ENCODE assay signal across 8 cellular contexts in genomic region chr17:10226930-10227695, GRCh38. TPM values are rescaled to one million over a fixed set of nuclear protein-coding genes. Genes with fewer than 3 reads are reported as not detected.
DNase-seq lines count a peak whose midpoint lies in the region; ATAC-seq and TF ChIP-seq lines count a peak whose summit lies in the region.

No MANE protein-coding gene starts in this region.

- no TSS peak for BruUV-seq in A673 (replicated peaks; lab: Mats Ljungman, UMichigan)

- intact Hi-C loops in A673 (cut with micrococcal nuclease; ENCODE audit: unreplicated experiment), result loop anchor here (1.0 to 2.0 kb wide), 2 partner anchors 262 to 302 kb away; no protein-coding TSS in a partner anchor

- H3K9me3 ChIP-seq in A673 (ENCODE audit: low read depth, low read length, poor library complexity, severe bottlenecking), result no peaks in the 10 kb centered on the region

- no peaks in the 10 kb centered on the region for H3K27me3 ChIP-seq in A673 (replicated peaks; ENCODE audit: insufficient read depth, low read depth, low read length, poor library complexity)

- POLR2A ChIA-PET in A673 (lab: Charles Lee; ENCODE audit: low non-redundant PET) (no interaction called here), RWPE1 (lab: Yijun Ruan, JAX; ENCODE audit: low non-redundant PET) (no interaction called here)

- H3K9me3 Mint-ChIP-seq in activated naive CD8-positive, alpha-beta T cell treated with anti-CD3 and anti-CD28 coated beads, Interleukin-2, amount 50 U/mL, for 24 hours, result peaks cover 12% of the 10 kb centered on the region

- peak; percentile 54 for ATAC-seq in activated naive CD8-positive, alpha-beta T cell treated with anti-CD3 and anti-CD28 coated beads, Interleukin-2, amount 50 U/mL, for 24 hours
- no peak for ATAC-seq in HG02852 (IDR thresholded peaks at IDR 0.05; ENCODE audit: unreplicated experiment)

- no peaks in the 10 kb centered on the region for H3K4me1 Mint-ChIP-seq in activated naive CD8-positive, alpha-beta T cell treated with anti-CD3 and anti-CD28 coated beads, Interleukin-2, amount 50 U/mL, for 24 hours

- no peaks in the 10 kb centered on the region for H3K4me1 ChIP-seq in A673 (ENCODE audit: insufficient read depth, low read length, poor library complexity, severe bottlenecking)

- H3K36me3 Mint-ChIP-seq in activated naive CD8-positive, alpha-beta T cell treated with anti-CD3 and anti-CD28 coated beads, Interleukin-2, amount 50 U/mL, for 24 hours (ENCODE audit: low read depth), result no peaks in the 10 kb centered on the region

- no peaks in the 10 kb centered on the region for H3K36me3 ChIP-seq in A673 (ENCODE audit: insufficient read depth, low read length, poor library complexity, severe bottlenecking)

- no peaks in the 10 kb centered on the region for H3K27me3 Mint-ChIP-seq in activated naive CD8-positive, alpha-beta T cell treated with anti-CD3 and anti-CD28 coated beads, Interleukin-2, amount 50 U/mL, for 24 hours

- H3K27ac ChIP-seq in A673 (ENCODE audit: low read depth, low read length, poor library complexity, severe bottlenecking) (no peak overlapping the region), RWPE1 (no peak overlapping the region)

- H3K27ac Mint-ChIP-seq in activated naive CD8-positive, alpha-beta T cell treated with anti-CD3 and anti-CD28 coated beads, Interleukin-2, amount 50 U/mL, for 24 hours, result no peak overlapping the region

- CTCF ChIA-PET in A673 (lab: Charles Lee), result interaction anchor here (0.5 to 0.9 kb wide), 8 partner anchors 12 to 1735 kb away, joined by 3 to 6 read pairs (median 4); no protein-coding TSS in a partner anchor
- CTCF ChIA-PET in RWPE1 (lab: Yijun Ruan, JAX), result interaction anchor here (0.6 to 1.5 kb wide), 25 partner anchors 9 to 1292 kb away, joined by 3 to 9 read pairs (median 3); no protein-coding TSS in a partner anchor

- TF ChIP-seq CTCF in A673 (conservative IDR thresholded peaks at IDR 0.05; ENCODE audit: low read depth, low read length), result peak; percentile 96
- TF ChIP-seq CTCF in RWPE1 (conservative IDR thresholded peaks at IDR 0.05; ENCODE audit: low read depth), result peak; percentile 75

- no peak overlapping the region for H3K4me3 Mint-ChIP-seq in activated naive CD8-positive, alpha-beta T cell treated with anti-CD3 and anti-CD28 coated beads, Interleukin-2, amount 50 U/mL, for 24 hours

- DNase-seq in A673 (ENCODE audit: low spot score), result peak; percentile 44
- peak; percentile 65 for DNase-seq in GM19240 (ENCODE audit: insufficient read length, low spot score)
- DNase-seq in RWPE1 (ENCODE audit: low spot score), result peak; percentile 68
- DNase-seq in activated naive CD8-positive, alpha-beta T cell treated with anti-CD3 and anti-CD28 coated beads, Interleukin-2, amount 50 U/mL, for 24 hours, result peak; percentile 71
- DNase-seq in hypothalamus (lab: John Stamatoyannopoulos, UW), result peak in 31 of 51 donors; percentile 2 to 62 (median 14)
- peak in 3 of 4 experiments; percentile 4 to 32 (median 20) for DNase-seq in stimulated activated CD4-positive, alpha-beta T cell treated with anti-CD3 and anti-CD28 coated beads, Interleukin-1b, Interleukin-23, amount 100 ng/mL, for 24 hours (ENCODE audit: low read depth in 4 of 4, low spot score in 1 of 4)
- no peak for DNase-seq in COR-L47 (lab: John Stamatoyannopoulos, UW)

- H3K4me3 ChIP-seq in A673 (ENCODE audit: low read depth, low read length, poor library complexity, severe bottlenecking), result no peak overlapping the region

RNA-seq across cellular contexts. Expression of gene GAS7, which starts 28.7 kb away (rescaled TPM):
- total RNA-seq in A673 (2021), result 2.3 and 2.8 TPM in 2 replicates
